ENCODE assay signal across 8 cellular contexts in genomic region chr4:83536649-83537352, GRCh38. TPM values are rescaled to one million over a fixed set of nuclear protein-coding genes. Genes with fewer than 3 reads are reported as not detected.
A peak's percentile ranks its signal among the peaks of the same experiment; 100 is the strongest.
DNase-seq lines count a peak whose midpoint lies in the region; ATAC-seq and TF ChIP-seq lines count a peak whose summit lies in the region.

No MANE protein-coding gene starts in this region.

- H3K27ac Mint-ChIP-seq in effector memory CD8-positive, alpha-beta T cell = peak overlapping the region in 1 of 2 donors; percentile 70
- H3K27ac Mint-ChIP-seq in natural killer cell treated with Interleukin-12 subunit alpha and Interleukin-12 subunit beta and Interleukin-15 and Interleukin-18, amount 100 ng/mL, for 72 hours = no peak overlapping the region

- peak overlapping the region; percentile 81 for H2AFZ ChIP-seq in MM.1S (ENCODE audit: low read length)

- no peaks in the 10 kb centered on the region for H3K9me3 ChIP-seq in BLaER1 treated with 17β-estradiol and CSF1 and Interleukin-3, amounts not matched to agents 10 nM and 100 nM (replicated peaks in 1 of 11)
- no peaks in the 10 kb centered on the region for H3K9me3 ChIP-seq in MM.1S (replicated peaks; ENCODE audit: insufficient read depth, low read length)

- DNase-seq in MM.1S = no peak
- DNase-seq in effector memory CD8-positive, alpha-beta T cell = no peak
- no peak for DNase-seq in natural killer cell treated with Interleukin-12 subunit alpha and Interleukin-12 subunit beta and Interleukin-15 and Interleukin-18, amount 100 ng/mL, for 72 hours (ENCODE audit: low spot score)
- DNase-seq in NCI-H187 treated with DMSO at 0.1 percent for 48 hours (lab: John Stamatoyannopoulos, UW) = no peak
- DNase-seq in NCI-H2171 treated with DMSO at 0.1 percent for 48 hours (lab: John Stamatoyannopoulos, UW) = no peak

- no peaks in the 10 kb centered on the region for H3K79me2 ChIP-seq in MM.1S (ENCODE audit: low read length)

- H3K36me3 Mint-ChIP-seq in effector memory CD8-positive, alpha-beta T cell (ENCODE audit: insufficient read depth) = no peaks in the 10 kb centered on the region
- no peaks in the 10 kb centered on the region for H3K36me3 Mint-ChIP-seq in natural killer cell treated with Interleukin-12 subunit alpha and Interleukin-12 subunit beta and Interleukin-15 and Interleukin-18, amount 100 ng/mL, for 72 hours

- peaks cover 19 to 24% of the 10 kb centered on the region in 2 donors for H3K27me3 Mint-ChIP-seq in effector memory CD8-positive, alpha-beta T cell
- H3K27me3 Mint-ChIP-seq in natural killer cell treated with Interleukin-12 subunit alpha and Interleukin-12 subunit beta and Interleukin-15 and Interleukin-18, amount 100 ng/mL, for 72 hours = peaks cover 30 to 43% of the 10 kb centered on the region in 2 donors

- no peaks in the 10 kb centered on the region for H3K9me2 ChIP-seq in MM.1S (replicated peaks; ENCODE audit: insufficient read depth, low read length)

- H3K9me3 Mint-ChIP-seq in effector memory CD8-positive, alpha-beta T cell = no peaks in the 10 kb centered on the region
- no peaks in the 10 kb centered on the region for H3K9me3 Mint-ChIP-seq in natural killer cell treated with Interleukin-12 subunit alpha and Interleukin-12 subunit beta and Interleukin-15 and Interleukin-18, amount 100 ng/mL, for 72 hours

- H3K4me1 ChIP-seq in BLaER1 treated with 17β-estradiol and CSF1 and Interleukin-3, amounts not matched to agents 10 nM and 100 nM = peaks cover 8 to 54% (median 28%) of the 10 kb centered on the region in 10 experiments
- H3K4me1 ChIP-seq in MM.1S (ENCODE audit: low read length) = 0 out of 2 replicates have a peak, but pooled peaks cover 3% of the 10 kb centered on the region

- no peak for ATAC-seq in effector memory CD8-positive, alpha-beta T cell (replicated peaks)
- ATAC-seq in natural killer cell treated with Interleukin-12 subunit alpha and Interleukin-12 subunit beta and Interleukin-15 and Interleukin-18, amount 100 ng/mL, for 72 hours = no peak
- no peak for ATAC-seq in HG03354 (IDR thresholded peaks at IDR 0.05; ENCODE audit: poor library complexity, severe bottlenecking, unreplicated experiment)
- ATAC-seq in GM19395 (IDR thresholded peaks at IDR 0.05; ENCODE audit: unreplicated experiment) = no peak

- peaks cover 0 to 20% (median 0%) of the 10 kb centered on the region in 11 experiments; a peak in 3 of 22 replicates for H4K20me1 ChIP-seq in BLaER1 treated with 17β-estradiol and CSF1 and Interleukin-3, amounts not matched to agents 10 nM and 100 nM
- no peaks in the 10 kb centered on the region for H4K20me1 ChIP-seq in MM.1S (ENCODE audit: insufficient read depth, low read length)

- peak overlapping the region; percentile 67 to 87 (median 78) for H3K9ac ChIP-seq in BLaER1 treated with 17β-estradiol and CSF1 and Interleukin-3, amounts not matched to agents 10 nM and 100 nM
- H3K9ac ChIP-seq in MM.1S (ENCODE audit: low read length) = peak overlapping the region; percentile 22; the same call in 1 of the 2 replicates

- H3K4me1 Mint-ChIP-seq in effector memory CD8-positive, alpha-beta T cell (ENCODE audit: low read depth in 2 of 2) = peaks cover 8 to 13% of the 10 kb centered on the region in 2 donors
- H3K4me1 Mint-ChIP-seq in natural killer cell treated with Interleukin-12 subunit alpha and Interleukin-12 subunit beta and Interleukin-15 and Interleukin-18, amount 100 ng/mL, for 72 hours (ENCODE audit: low read depth in 2 of 2) = peaks cover 6 to 12% of the 10 kb centered on the region in 2 donors

- H3F3A ChIP-seq in MM.1S (ENCODE audit: insufficient read depth, low read length) = 0 out of 2 replicates have a peak, but pooled peaks cover 5% of the 10 kb centered on the region

- peak overlapping the region; percentile 87 to 98 (median 95) for H3K4me2 ChIP-seq in BLaER1 treated with 17β-estradiol and CSF1 and Interleukin-3, amounts not matched to agents 10 nM and 100 nM
- H3K4me2 ChIP-seq in MM.1S (ENCODE audit: low read depth, low read length) = peak overlapping the region; percentile 94

- peak overlapping the region; percentile 95 to 97 for H3K4me3 Mint-ChIP-seq in effector memory CD8-positive, alpha-beta T cell
- H3K4me3 Mint-ChIP-seq in natural killer cell treated with Interleukin-12 subunit alpha and Interleukin-12 subunit beta and Interleukin-15 and Interleukin-18, amount 100 ng/mL, for 72 hours = peak overlapping the region; percentile 95

- peak overlapping the region; percentile 55 to 85 (median 64) for H3K27ac ChIP-seq in BLaER1 treated with 17β-estradiol and CSF1 and Interleukin-3, amounts not matched to agents 10 nM and 100 nM
- no peak overlapping the region for H3K27ac ChIP-seq in MM.1S (ENCODE audit: low read length)

- peaks cover 6 to 42% (median 32%) of the 10 kb centered on the region in 11 experiments; a peak in 19 of 22 replicates for H3K27me3 ChIP-seq in BLaER1 treated with 17β-estradiol and CSF1 and Interleukin-3, amounts not matched to agents 10 nM and 100 nM
- no peaks in the 10 kb centered on the region; the same call in 1 of the 2 replicates for H3K27me3 ChIP-seq in MM.1S (replicated peaks; ENCODE audit: insufficient read depth, low read length)

- no peak for TF ChIP-seq CTCF in MM.1S (IDR thresholded peaks at IDR 0.05; ENCODE audit: low read length)

- peak overlapping the region; percentile 65 to 89 (median 74) for H3K4me3 ChIP-seq in BLaER1 treated with 17β-estradiol and CSF1 and Interleukin-3, amounts not matched to agents 10 nM and 100 nM
- H3K4me3 ChIP-seq in MM.1S (ENCODE audit: low read length) = peak overlapping the region; percentile 78

- H3K36me3 ChIP-seq in BLaER1 treated with 17β-estradiol and CSF1 and Interleukin-3, amounts not matched to agents 10 nM and 100 nM = peaks cover 0 to 24% (median 0%) of the 10 kb centered on the region in 11 experiments; a peak in 7 of 22 replicates
- no peaks in the 10 kb centered on the region for H3K36me3 ChIP-seq in MM.1S (replicated peaks; ENCODE audit: insufficient read depth, low read length)

RNA-seq across cellular contexts. Expression of gene GPAT3, which starts 0.9 kb away (rescaled TPM):
- total RNA-seq in natural killer cell treated with Interleukin-12 subunit alpha and Interleukin-12 subunit beta and Interleukin-15 and Interleukin-18, amount 100 ng/mL, for 72 hours = 1 to 10 TPM in 1 of 2 donors, under 1 TPM in 1; 0.93 to 2.1 TPM

RNA-seq across cellular contexts. Expression of gene ABRAXAS1, which starts 51.9 kb away (rescaled TPM):
- total RNA-seq in natural killer cell treated with Interleukin-12 subunit alpha and Interleukin-12 subunit beta and Interleukin-15 and Interleukin-18, amount 100 ng/mL, for 72 hours = 1 to 10 TPM; 5.6 to 8.5 TPM
